19 cellular contexts compared by ENCODE assay signal in the genomic region with DNA sequence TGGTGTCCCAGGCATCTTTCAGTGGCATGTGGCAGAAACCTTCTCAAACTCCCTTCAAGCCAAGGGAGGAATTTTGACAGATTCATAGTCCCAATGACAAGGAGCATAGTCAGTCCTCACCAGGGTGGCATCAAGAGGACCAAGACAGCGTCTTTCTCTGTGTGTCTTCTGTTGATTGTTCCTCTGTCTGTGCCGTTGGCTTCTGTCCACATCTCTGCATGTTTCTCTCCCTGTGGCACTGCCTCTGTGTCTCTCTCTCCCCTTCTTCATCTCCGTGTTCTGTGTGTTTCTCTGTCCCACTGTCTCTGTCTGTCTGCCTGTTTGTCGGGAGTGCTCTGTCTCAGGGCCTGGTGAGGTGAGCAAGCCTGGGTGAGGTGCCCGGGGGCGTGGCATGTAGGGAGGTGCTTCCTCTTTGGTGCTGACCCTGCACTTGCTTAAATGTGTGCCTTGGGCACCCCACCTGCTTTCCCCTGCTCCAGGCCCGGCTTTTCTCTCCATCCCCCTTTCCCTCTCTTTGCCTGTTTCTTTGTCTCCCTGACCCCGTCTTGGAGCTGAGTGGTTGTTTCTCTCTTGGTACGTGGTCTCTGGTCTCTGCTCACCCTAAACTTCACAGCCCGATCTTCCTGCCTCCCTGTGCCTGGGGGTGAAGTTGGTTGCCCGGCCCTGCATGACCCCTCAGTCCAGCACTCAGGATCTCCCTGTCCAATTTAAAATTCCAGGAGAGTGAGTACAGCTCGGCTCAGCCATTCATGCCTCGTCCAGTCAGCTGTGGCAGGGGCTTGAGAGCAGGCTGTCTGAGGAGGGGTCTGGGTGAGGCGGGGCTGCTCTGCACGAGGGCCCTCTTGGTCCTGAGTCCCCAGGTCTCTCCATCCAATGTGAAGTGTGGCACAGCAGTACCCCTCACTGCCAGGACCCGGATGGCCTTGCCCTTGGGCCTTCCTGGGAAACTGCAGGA. TPM values are rescaled to one million over a fixed set of nuclear protein-coding genes. Genes with fewer than 3 reads are reported as not detected.
DNase-seq lines count a peak whose midpoint lies in the region; ATAC-seq and TF ChIP-seq lines count a peak whose summit lies in the region.
"Had no signal": no experiment of that assay in that cellular context is flagged by ENCODE, and none has a peak within 500 bp of the region (broad histone marks: within the 10 kb centered on the region; RNA-seq: fewer than 3 reads in every experiment).

No MANE protein-coding gene starts in this region.

- no peak for TF ChIP-seq CTCF in CD14-positive monocyte (IDR thresholded peaks at IDR 0.05)

- WGBS in HUES64: 91% methylated on average over 15 of the region's 16 CpGs
- no CpG with 5 or more reads among the region's 16 CpGs for WGBS in trophoblast cell (ENCODE audit: extremely low coverage, insufficient coverage, insufficient read length)

- H4K91ac ChIP-seq in trophoblast cell (ENCODE audit: low read depth, low read length): peak overlapping the region; percentile 10

- no peak overlapping the region for H3K4me3 Mint-ChIP-seq in CD14-positive monocyte
- H3K4me3 Mint-ChIP-seq in naive thymus-derived CD8-positive, alpha-beta T cell: no peak overlapping the region

- H3K4ac ChIP-seq in trophoblast cell (ENCODE audit: low read depth, low read length): peak overlapping the region; percentile 19

- H3K14ac ChIP-seq in trophoblast cell (ENCODE audit: low read length): no peak overlapping the region

- H2BK12ac ChIP-seq in trophoblast cell (ENCODE audit: low read length): peak overlapping the region; percentile 47

- DNase-seq in CD14-positive monocyte (ENCODE audit: low spot score) (no peak), kidney tubule cell (ENCODE audit: low spot score) (peak; percentile 29), trophoblast cell (no peak)
- no peak for DNase-seq in naive thymus-derived CD8-positive, alpha-beta T cell
- DNase-seq: activated CD4-positive, alpha-beta T cell treated with anti-CD3 and anti-CD28 coated beads for 1 hour; activated CD8-positive, alpha-beta memory T cell treated with anti-CD3 and anti-CD28 coated beads, Interleukin-2, amount 50 U/mL, for 4 hours; activated naive CD4-positive, alpha-beta T cell treated with anti-CD3 and anti-CD28 coated beads, Interleukin-2, amount 50 U/mL, for 16 hours; effector memory CD4-positive, alpha-beta T cell; midbrain; MM.1S; NCI-H2081; stimulated activated CD4-positive, alpha-beta T cell treated with anti-CD3 and anti-CD28 coated beads, Interleukin-2, amount 100 ng/mL, for 24 hours; stimulated activated CD8-positive, alpha-beta memory T cell treated with anti-CD3 and anti-CD28 coated beads, Interleukin-4, amount 100 ng/mL, for 48 hours; uterus had no signal

- H3K9ac ChIP-seq in HUES64 (ENCODE audit: low read depth, low read length) (0 out of 2 replicates have a peak overlapping the region, but pooled peaks have one; percentile 30), trophoblast cell (ENCODE audit: low read length) (no peak overlapping the region)

- POLR2A ChIA-PET in naive thymus-derived CD8-positive, alpha-beta T cell (lab: Charles Lee): no interaction called here

- H2BK5ac ChIP-seq in trophoblast cell (ENCODE audit: low read depth, low read length, poor library complexity): no peak overlapping the region

- H3K36me3 Mint-ChIP-seq in CD14-positive monocyte: peaks cover 81 to 89% of the 10 kb centered on the region in 2 donors
- H3K36me3 Mint-ChIP-seq in naive thymus-derived CD8-positive, alpha-beta T cell: no peaks in the 10 kb centered on the region

- no peak overlapping the region for H2AFZ ChIP-seq in trophoblast cell (ENCODE audit: insufficient read depth, low read length, poor library complexity)

- no peak overlapping the region for H3K27ac ChIP-seq in HUES64 (ENCODE audit: low read depth, low read length)
- H3K27ac ChIP-seq in trophoblast cell (ENCODE audit: low read depth, low read length): peak overlapping the region; percentile 7

- no peak overlapping the region for H3K23ac ChIP-seq in trophoblast cell (ENCODE audit: low read length)

- H2AK5ac ChIP-seq in trophoblast cell (ENCODE audit: low read length): peak overlapping the region; percentile 63

- peaks cover 0 to 3% (median 2%) of the 10 kb centered on the region in 3 donors for H3K27me3 Mint-ChIP-seq in CD14-positive monocyte (ENCODE audit: low read depth in 3 of 3)
- H3K27me3 Mint-ChIP-seq in naive thymus-derived CD8-positive, alpha-beta T cell: peaks cover 0 to 3% (median 0%) of the 10 kb centered on the region in 5 donors

- H4K8ac ChIP-seq in trophoblast cell (ENCODE audit: low read depth, low read length): no peak overlapping the region

- ATAC-seq in GM18502 (IDR thresholded peaks at IDR 0.05; ENCODE audit: poor library complexity, unreplicated experiment) (no peak), HG02973 (IDR thresholded peaks at IDR 0.05; ENCODE audit: unreplicated experiment) (no peak), HG03039 (IDR thresholded peaks at IDR 0.05; ENCODE audit: unreplicated experiment) (no peak)
- no peak for ATAC-seq in naive thymus-derived CD8-positive, alpha-beta T cell

- peak overlapping the region; percentile 8 for H3K18ac ChIP-seq in trophoblast cell (ENCODE audit: low read length)

- H3K27ac Mint-ChIP-seq in CD14-positive monocyte: peak overlapping the region in 5 of 7 donors; percentile 1 to 48 (median 10)
- no peak overlapping the region for H3K27ac Mint-ChIP-seq in naive thymus-derived CD8-positive, alpha-beta T cell

- intact Hi-C loops in CD14-positive monocyte (cut with micrococcal nuclease): no loop called here

- H3K27me3 ChIP-seq in HUES64 (ENCODE audit: insufficient read depth, low read length) (no peaks in the 10 kb centered on the region), trophoblast cell (ENCODE audit: insufficient read depth, low read length) (no peaks in the 10 kb centered on the region)
- H3K27me3 ChIP-seq: cardiac muscle cell, uterus had no signal

- no peak overlapping the region for H4K12ac ChIP-seq in trophoblast cell (ENCODE audit: low read depth, low read length)

- H3K36me3 ChIP-seq in HUES64 (ENCODE audit: insufficient read depth, low read length): peaks cover 2% of the 10 kb centered on the region; the same call in 1 of the 2 replicates
- peaks cover 12 to 21% of the 10 kb centered on the region in 2 experiments for H3K36me3 ChIP-seq in trophoblast cell (ENCODE audit: control insufficient read depth in 1 of 2, insufficient read depth in 2 of 2, low read length in 2 of 2)
- H3K36me3 ChIP-seq: cardiac muscle cell, uterus had no signal

- H3K79me1 ChIP-seq in trophoblast cell (ENCODE audit: low read length): peaks cover 31% of the 10 kb centered on the region

- H3K79me2 ChIP-seq in trophoblast cell (ENCODE audit: control insufficient read depth, insufficient read depth, low read length, poor library complexity): peaks cover 16% of the 10 kb centered on the region

- H3K9me3 ChIP-seq in HUES64 (ENCODE audit: insufficient read depth, low read depth, low read length) (no peaks in the 10 kb centered on the region), trophoblast cell (ENCODE audit: insufficient read depth, low read depth, low read length) (no peaks in the 10 kb centered on the region)
- H3K9me3 ChIP-seq: uterus had no signal

- peaks cover 68% of the 10 kb centered on the region for H3K4me1 Mint-ChIP-seq in CD14-positive monocyte
- peaks cover 0 to 11% (median 3%) of the 10 kb centered on the region in 4 donors for H3K4me1 Mint-ChIP-seq in naive thymus-derived CD8-positive, alpha-beta T cell

- no peak overlapping the region for H3K4me2 ChIP-seq in trophoblast cell (ENCODE audit: low read length)

- peaks cover 39% of the 10 kb centered on the region for H3K4me1 ChIP-seq in HUES64 (ENCODE audit: insufficient read depth, low read length)
- peaks cover 50 to 58% of the 10 kb centered on the region in 2 experiments for H3K4me1 ChIP-seq in trophoblast cell (ENCODE audit: control insufficient read depth in 1 of 2, insufficient read depth in 2 of 2, low read length in 2 of 2)

- no peak overlapping the region for H3K4me3 ChIP-seq in HUES64 (ENCODE audit: low read length)
- H3K4me3 ChIP-seq in trophoblast cell (ENCODE audit: low read depth, low read length): no peak overlapping the region
- H3K4me3 ChIP-seq: cardiac muscle cell, uterus had no signal

- H3K9me3 Mint-ChIP-seq in CD14-positive monocyte: peaks cover 0 to 3% (median 0%) of the 10 kb centered on the region in 7 donors
- no peaks in the 10 kb centered on the region for H3K9me3 Mint-ChIP-seq in naive thymus-derived CD8-positive, alpha-beta T cell

- no peak overlapping the region for H2BK120ac ChIP-seq in trophoblast cell (ENCODE audit: insufficient read depth, low read length, poor library complexity)

RNA-seq across cellular contexts. Expression of gene JDP2, which starts 28.5 kb away (rescaled TPM):
- polyA plus RNA-seq in CD14-positive monocyte: 10 to 100 TPM in 1 of 2 donors, 1 to 10 TPM in 1; 3.5 to 14.2 TPM
- 11.6 TPM for polyA plus RNA-seq in HUES64 (2013, experiment 1 of 2)
- 11.8 TPM for polyA plus RNA-seq in HUES64 (2013, experiment 2 of 2)
- polyA plus RNA-seq in trophoblast cell (2013): 39.5 and 42.3 TPM in 2 replicates
- 1 to 10 TPM in 1 of 2 experiments, under 1 TPM in 1; 0.75 to 1.0 TPM for total RNA-seq in naive thymus-derived CD8-positive, alpha-beta T cell
- not detected for polyA plus RNA-seq in naive thymus-derived CD8-positive, alpha-beta T cell

Comparison
In these comparisons a context has a peak if more than half of its experiments do, and no peak if none do; other contexts are left out.
1. H3K27ac Mint-ChIP-seq: peak in CD14-positive monocyte (5 of 7); none in naive thymus-derived CD8-positive, alpha-beta T cell (0 of 10).
2. RNA of gene JDP2, which starts 28.5 kb away (polyA plus RNA-seq): 3.5 to 14.2 TPM in CD14-positive monocyte; not detected in naive thymus-derived CD8-positive, alpha-beta T cell; every median in the first group is over 4 times any median in the second.